Comparison of ENCODE assay signal across 17 cellular contexts in genomic region chr12:24135158-24135850, GRCh38.
"Had no signal": no experiment of that assay in that cellular context is flagged by ENCODE, and none has a peak within 500 bp of the region (broad histone marks: within the 10 kb centered on the region; RNA-seq: fewer than 3 reads in every experiment).

No MANE protein-coding gene starts in this region.

- H3K27me3 Mint-ChIP-seq: activated CD4-positive, alpha-beta memory T cell treated with anti-CD3 and anti-CD28 coated beads for 36 hours; activated naive CD8-positive, alpha-beta T cell; stimulated activated naive CD8-positive, alpha-beta T cell treated with anti-CD3 and anti-CD28 coated beads, Interleukin-15, Interleukin-2, amounts not matched to agents 100 ng/mL and 50 ng/mL, for 24 hours had no signal

- H3K27ac ChIP-seq: left ventricle myocardium inferior, psoas muscle, skin epidermis, suprapubic skin, WERI-Rb-1 had no signal

- H3K9me3 Mint-ChIP-seq: activated CD4-positive, alpha-beta memory T cell treated with anti-CD3 and anti-CD28 coated beads for 36 hours; activated T-helper 1 cell treated with anti-CD3 and anti-CD28 coated beads, Interleukin-12 subunit alpha, Interleukin-12 subunit beta, Interleukin-2, Interleukin-4 antibody, amounts not matched to agents 30 ng/mL and 10 ng/mL and 1 ng/mL, durations not matched to agents 14 hours and 24 hours and 36 hours; stimulated activated naive CD8-positive, alpha-beta T cell treated with anti-CD3 and anti-CD28 coated beads, Interleukin-15, Interleukin-2, amounts not matched to agents 100 ng/mL and 50 ng/mL, for 24 hours had no signal

- DNase-seq: activated CD4-positive, alpha-beta memory T cell treated with anti-CD3 and anti-CD28 coated beads for 36 hours; activated T-cell treated with anti-CD3 and anti-CD28 coated beads for 4 hours; amniotic stem cell; caudate nucleus; left ventricle myocardium inferior; psoas muscle; right cardiac atrium; stimulated activated CD4-positive, alpha-beta T cell treated with anti-CD3 and anti-CD28 coated beads, Interleukin-15, amount 100 ng/mL, for 24 hours; stimulated activated CD4-positive, alpha-beta T cell treated with anti-CD3 and anti-CD28 coated beads, Interleukin-2, amount 100 ng/mL, for 48 hours; SW 1271; trophoblast cell; WERI-Rb-1 had no signal

- H3K27me3 ChIP-seq: suprapubic skin had no signal

- H3K4me3 ChIP-seq: left ventricle myocardium inferior, psoas muscle, skin epidermis, suprapubic skin had no signal

- H3K36me3 ChIP-seq: left ventricle myocardium inferior, suprapubic skin, WERI-Rb-1 had no signal

- H3K36me3 Mint-ChIP-seq: activated CD4-positive, alpha-beta memory T cell treated with anti-CD3 and anti-CD28 coated beads for 36 hours; activated naive CD8-positive, alpha-beta T cell had no signal

- H3K9me3 ChIP-seq: left ventricle myocardium inferior, psoas muscle, suprapubic skin had no signal

- H3K4me3 Mint-ChIP-seq: activated CD4-positive, alpha-beta memory T cell treated with anti-CD3 and anti-CD28 coated beads for 36 hours; activated naive CD8-positive, alpha-beta T cell; activated T-helper 1 cell treated with anti-CD3 and anti-CD28 coated beads, Interleukin-12 subunit alpha, Interleukin-12 subunit beta, Interleukin-2, Interleukin-4 antibody, amounts not matched to agents 30 ng/mL and 10 ng/mL and 1 ng/mL, durations not matched to agents 14 hours and 24 hours and 36 hours; stimulated activated naive CD8-positive, alpha-beta T cell treated with anti-CD3 and anti-CD28 coated beads, Interleukin-15, Interleukin-2, amounts not matched to agents 100 ng/mL and 50 ng/mL, for 24 hours had no signal

- ATAC-seq: psoas muscle, right cardiac atrium had no signal

- H3K27ac Mint-ChIP-seq: activated CD4-positive, alpha-beta memory T cell treated with anti-CD3 and anti-CD28 coated beads for 36 hours; activated naive CD8-positive, alpha-beta T cell; activated T-helper 1 cell treated with anti-CD3 and anti-CD28 coated beads, Interleukin-12 subunit alpha, Interleukin-12 subunit beta, Interleukin-2, Interleukin-4 antibody, amounts not matched to agents 30 ng/mL and 10 ng/mL and 1 ng/mL, durations not matched to agents 14 hours and 24 hours and 36 hours; stimulated activated naive CD8-positive, alpha-beta T cell treated with anti-CD3 and anti-CD28 coated beads, Interleukin-15, Interleukin-2, amounts not matched to agents 100 ng/mL and 50 ng/mL, for 24 hours had no signal

- H3K4me1 ChIP-seq: left ventricle myocardium inferior, psoas muscle, suprapubic skin had no signal
